17 cellular contexts compared by ENCODE assay signal in genomic region chr4:9944431-9945425, GRCh38.
"Had no signal": no experiment of that assay in that cellular context is flagged by ENCODE, and none has a peak within 500 bp of the region (broad histone marks: within the 10 kb centered on the region; RNA-seq: fewer than 3 reads in every experiment).

No MANE protein-coding gene starts in this region.

- H3K4me3 Mint-ChIP-seq: dendritic cell treated with granulocyte-macrophage colony-stimulating factor and Interleukin-4, amounts not matched to agents 40 ng/mL and 50 ng/mL, for 4 days; endodermal cell; memory B cell; stimulated activated memory B cell treated with anti-CD40 and anti-IgM and Interleukin-4, amounts not matched to agents 10 μg/mL and 1 μg/mL and 100 μg/mL, for 72 hours; T-helper 1 cell treated with Interleukin-12 subunit alpha and Interleukin-12 subunit beta and Interleukin-4 antibody, amounts not matched to agents 30 μg/mL and 1 μg/mL, for 36 hours; WTC11 had no signal

- H3K36me3 Mint-ChIP-seq: activated naive CD4-positive, alpha-beta T cell treated with anti-CD3 and anti-CD28 coated beads, Interleukin-2, amount 50 U/mL, for 72 hours; memory B cell; stimulated activated memory B cell treated with anti-CD40 and anti-IgM and Interleukin-4, amounts not matched to agents 10 μg/mL and 1 μg/mL and 100 μg/mL, for 72 hours; WTC11 had no signal

- ATAC-seq: activated naive CD4-positive, alpha-beta T cell treated with anti-CD3 and anti-CD28 coated beads, Interleukin-2, amount 50 U/mL, for 72 hours; esophagus mucosa; stimulated activated memory B cell treated with anti-CD40 and anti-IgM and Interleukin-4, amounts not matched to agents 10 μg/mL and 1 μg/mL and 100 μg/mL, for 72 hours; WTC11 had no signal

- H3K4me1 Mint-ChIP-seq: endodermal cell, memory B cell had no signal

- DNase-seq: activated CD4-positive, alpha-beta T cell treated with anti-CD3 and anti-CD28 coated beads for 48 hours; activated effector memory CD4-positive, alpha-beta T cell treated with Interleukin-2 at 50 U/mL for 16 hours; activated T-cell treated with anti-CD3 and anti-CD28 coated beads, Interleukin-2, amount 50 U/mL, for 1 hour; amniotic stem cell; brain microvascular endothelial cell; cerebellar nuclear complex; endodermal cell; left ventricle myocardium inferior; retina; small intestine had no signal

- H3K27me3 Mint-ChIP-seq: dendritic cell treated with granulocyte-macrophage colony-stimulating factor and Interleukin-4, amounts not matched to agents 40 ng/mL and 50 ng/mL, for 4 days; stimulated activated memory B cell treated with anti-CD40 and anti-IgM and Interleukin-4, amounts not matched to agents 10 μg/mL and 1 μg/mL and 100 μg/mL, for 72 hours had no signal

- H3K9me3 Mint-ChIP-seq: activated naive CD4-positive, alpha-beta T cell treated with anti-CD3 and anti-CD28 coated beads, Interleukin-2, amount 50 U/mL, for 72 hours; dendritic cell treated with granulocyte-macrophage colony-stimulating factor and Interleukin-4, amounts not matched to agents 40 ng/mL and 50 ng/mL, for 4 days; endodermal cell; memory B cell; stimulated activated memory B cell treated with anti-CD40 and anti-IgM and Interleukin-4, amounts not matched to agents 10 μg/mL and 1 μg/mL and 100 μg/mL, for 72 hours; T-helper 1 cell treated with Interleukin-12 subunit alpha and Interleukin-12 subunit beta and Interleukin-4 antibody, amounts not matched to agents 30 μg/mL and 1 μg/mL, for 36 hours; WTC11 had no signal

- H3K27ac Mint-ChIP-seq: activated naive CD4-positive, alpha-beta T cell treated with anti-CD3 and anti-CD28 coated beads, Interleukin-2, amount 50 U/mL, for 72 hours; dendritic cell treated with granulocyte-macrophage colony-stimulating factor and Interleukin-4, amounts not matched to agents 40 ng/mL and 50 ng/mL, for 4 days; endodermal cell; memory B cell; stimulated activated memory B cell treated with anti-CD40 and anti-IgM and Interleukin-4, amounts not matched to agents 10 μg/mL and 1 μg/mL and 100 μg/mL, for 72 hours; T-helper 1 cell treated with Interleukin-12 subunit alpha and Interleukin-12 subunit beta and Interleukin-4 antibody, amounts not matched to agents 30 μg/mL and 1 μg/mL, for 36 hours; WTC11 had no signal
